ENCODE assay signal across 9 cellular contexts in the genomic region with DNA sequence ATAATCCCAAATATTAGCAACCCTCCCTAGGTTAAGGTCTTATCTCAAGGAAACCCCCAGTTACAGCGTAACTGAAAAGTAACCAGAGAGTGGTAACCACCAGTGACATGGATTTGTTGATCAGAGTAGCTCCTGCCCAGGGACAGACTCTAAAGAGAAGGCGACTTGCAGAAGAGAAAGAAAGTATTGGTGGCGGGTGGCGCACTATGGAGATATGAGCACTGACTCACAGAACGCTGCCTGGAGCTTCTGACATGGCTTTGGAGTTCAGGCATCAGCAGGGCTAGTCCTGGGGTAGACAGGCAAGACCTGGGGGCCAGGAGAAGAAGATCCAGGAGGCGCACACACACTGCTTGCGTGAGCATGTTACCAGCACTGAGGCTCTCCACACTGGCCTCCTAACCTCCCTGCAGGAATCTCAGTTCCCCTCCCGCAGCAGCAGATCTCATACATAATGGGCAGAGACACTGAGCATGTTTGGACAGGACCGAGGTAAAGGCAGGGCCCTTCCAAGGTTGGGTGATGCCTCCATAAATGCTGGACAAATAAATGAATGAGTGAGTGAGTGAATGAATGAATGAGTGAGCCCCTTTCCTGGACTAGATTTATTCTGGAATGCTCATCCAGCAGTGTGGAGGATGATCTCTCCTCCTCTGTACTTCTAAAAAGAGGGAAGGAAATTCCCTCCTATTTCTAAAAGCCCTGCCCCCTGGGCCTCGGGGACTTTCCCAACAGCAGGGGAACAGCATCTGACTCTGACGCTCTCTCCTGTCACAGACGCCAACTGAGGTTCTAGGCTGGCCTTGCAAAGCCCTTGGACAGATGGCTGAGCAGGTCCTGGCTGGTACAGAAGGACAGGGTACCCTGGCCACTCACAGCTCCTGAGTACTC.
DNase-seq lines count a peak whose midpoint lies in the region; ATAC-seq and TF ChIP-seq lines count a peak whose summit lies in the region.
"Had no signal": no experiment of that assay in that cellular context is flagged by ENCODE, and none has a peak within 500 bp of the region (broad histone marks: within the 10 kb centered on the region; RNA-seq: fewer than 3 reads in every experiment).

No MANE protein-coding gene starts in this region.

- TF ChIP-seq CTCF in CD4-positive, alpha-beta T cell (IDR thresholded peaks at IDR 0.05) = no peak
- TF ChIP-seq CTCF in HFFc6 (IDR thresholded peaks at IDR 0.05) = no peak
- no peak for TF ChIP-seq CTCF in natural killer cell (IDR thresholded peaks at IDR 0.05)
- no peak for TF ChIP-seq CTCF in SK-N-SH (IDR thresholded peaks at IDR 0.05)

- no peaks in the 10 kb centered on the region for H3K9me2 ChIP-seq in SK-N-SH

- POLR2A ChIA-PET in CD4-positive, alpha-beta T cell (lab: Charles Lee) = no interaction called here
- POLR2A ChIA-PET in SK-N-SH (lab: Yijun Ruan, JAX) = no interaction called here

- no peak for DNase-seq in CD4-positive, alpha-beta T cell
- no peak for DNase-seq in HFFc6
- peak; percentile 23 for DNase-seq in dermis blood vessel endothelial cell
- DNase-seq in natural killer cell = no peak
- DNase-seq in SKM-1 treated with dmso at 0.1 percent for 144 hours (lab: John Stamatoyannopoulos, UW; ENCODE audit: unreplicated experiment) = no peak
- DNase-seq in SK-N-SH = no peak
- DNase-seq in NCI-H2227 treated with DMSO at 0.1 percent for 48 hours (lab: John Stamatoyannopoulos, UW) = no peak
- DNase-seq in NCI-H1417 treated with DMSO at 0.1 percent for 48 hours (lab: John Stamatoyannopoulos, UW) = no peak

- TF ChIP-seq RAD21 in SK-N-SH (IDR thresholded peaks at IDR 0.05; ENCODE audit: low read length) = no peak

- H3F3A ChIP-seq in SK-N-SH (replicated peaks; ENCODE audit: insufficient read depth) = peaks cover 12% of the 10 kb centered on the region

- no peak overlapping the region for H2AFZ ChIP-seq in SK-N-SH (ENCODE audit: low read depth)

- intact Hi-C loops in CD4-positive, alpha-beta T cell (cut with DNase I, micrococcal nuclease) = no loop called here
- intact Hi-C loops in natural killer cell (cut with micrococcal nuclease) = no loop called here

- no peak overlapping the region for H3K27ac ChIP-seq in CD4-positive, alpha-beta T cell (ENCODE audit: low read depth, low read length)
- H3K27ac ChIP-seq in SK-N-SH (ENCODE audit: low read depth in 2 of 2, low read length in 1 of 2) = no peak overlapping the region
- H3K27ac ChIP-seq: ovary had no signal

- no peak overlapping the region for H3K4me3 ChIP-seq in SK-N-SH (ENCODE audit: low read depth in 2 of 2, low read length in 1 of 2)
- H3K4me3 ChIP-seq: ovary had no signal

- WGBS in SK-N-SH (ENCODE audit: low lambda C conversion rate) = 88% methylated on average over 12 of the region's 12 CpGs

- H3K9ac ChIP-seq in SK-N-SH = no peak overlapping the region

- no peaks in the 10 kb centered on the region for H3K9me3 Mint-ChIP-seq in CD4-positive, alpha-beta T cell
- H3K9me3 Mint-ChIP-seq in HFFc6 (no peaks in the 10 kb centered on the region), natural killer cell (no peaks in the 10 kb centered on the region)

- H3K27me3 ChIP-seq in CD4-positive, alpha-beta T cell (ENCODE audit: control insufficient read depth, insufficient read depth, low read length) = no peaks in the 10 kb centered on the region
- no peaks in the 10 kb centered on the region for H3K27me3 ChIP-seq in SK-N-SH (ENCODE audit: insufficient read depth)
- H3K27me3 ChIP-seq: ovary had no signal

- H3K4me3 Mint-ChIP-seq in CD4-positive, alpha-beta T cell = no peak overlapping the region
- H3K4me3 Mint-ChIP-seq in HFFc6 (0 out of 2 replicates have a peak overlapping the region, but pooled peaks have one; percentile 24), natural killer cell (no peak overlapping the region)

- ATAC-seq in CD4-positive, alpha-beta T cell (ENCODE audit: poor library complexity) = no peak
- ATAC-seq in natural killer cell = peak; percentile 24 to 57 (median 56)

- H3K4me1 ChIP-seq in SK-N-SH (ENCODE audit: control insufficient read depth in 1 of 2, insufficient read depth in 2 of 2, low read depth in 1 of 2, low read length in 1 of 2) = peaks cover 0 to 16% of the 10 kb centered on the region in 2 experiments

- peaks cover 45% of the 10 kb centered on the region for H3K4me1 Mint-ChIP-seq in CD4-positive, alpha-beta T cell (ENCODE audit: low read depth)
- H3K4me1 Mint-ChIP-seq in HFFc6 (ENCODE audit: low read depth) = peaks cover 76% of the 10 kb centered on the region
- peaks cover 50 to 58% of the 10 kb centered on the region in 2 donors for H3K4me1 Mint-ChIP-seq in natural killer cell

- H3K79me2 ChIP-seq in SK-N-SH (ENCODE audit: insufficient read depth) = peaks cover 91% of the 10 kb centered on the region

- H3K4me2 ChIP-seq in SK-N-SH = no peak overlapping the region

- H3K27ac Mint-ChIP-seq in CD4-positive, alpha-beta T cell = peak overlapping the region; percentile 78
- H3K27ac Mint-ChIP-seq in HFFc6 (peak overlapping the region; percentile 85), natural killer cell (peak overlapping the region; percentile 19 to 57)

- CTCF ChIA-PET in CD4-positive, alpha-beta T cell (lab: Charles Lee) = no interaction called here
- CTCF ChIA-PET in SK-N-SH (lab: Yijun Ruan, JAX) = no interaction called here

- peaks cover 15 to 54% of the 10 kb centered on the region in 2 experiments for H3K36me3 ChIP-seq in SK-N-SH (replicated peaks in 1 of 2; ENCODE audit: control insufficient read depth in 1 of 2, insufficient read depth in 2 of 2, low read length in 1 of 2)
- H3K36me3 ChIP-seq: ovary had no signal

- no peak for TF ChIP-seq EP300 in SK-N-SH (IDR thresholded peaks at IDR 0.05; ENCODE audit: borderline replicate concordance in 1 of 2, low read depth in 1 of 2, low read length in 1 of 2)

- no peaks in the 10 kb centered on the region for H3K9me3 ChIP-seq in CD4-positive, alpha-beta T cell (ENCODE audit: control insufficient read depth, low read length)
- no peaks in the 10 kb centered on the region for H3K9me3 ChIP-seq in SK-N-SH
- H3K9me3 ChIP-seq: ovary had no signal

- peaks cover 89% of the 10 kb centered on the region for H4K20me1 ChIP-seq in SK-N-SH (ENCODE audit: insufficient read depth)

- peaks cover 78% of the 10 kb centered on the region for H3K36me3 Mint-ChIP-seq in CD4-positive, alpha-beta T cell (ENCODE audit: low read depth)
- H3K36me3 Mint-ChIP-seq in HFFc6 (ENCODE audit: low read depth) = peaks cover 65% of the 10 kb centered on the region
- no peaks in the 10 kb centered on the region for H3K36me3 Mint-ChIP-seq in natural killer cell

- H3K27me3 Mint-ChIP-seq in CD4-positive, alpha-beta T cell = no peaks in the 10 kb centered on the region
- H3K27me3 Mint-ChIP-seq in HFFc6 (ENCODE audit: insufficient read depth) (peaks cover 7% of the 10 kb centered on the region), natural killer cell (ENCODE audit: low read depth in 2 of 2) (no peaks in the 10 kb centered on the region)

TF ChIP-seq in SK-N-SH, 30 proteins besides CTCF, POLR2A, EP300 and RAD21:
- TF ChIP-seq MEF2A (IDR thresholded peaks at IDR 0.05; ENCODE audit: borderline replicate concordance, low read depth) (no peak), YY1 (IDR thresholded peaks at IDR 0.05; ENCODE audit: low read depth) (no peak), TEAD4 (IDR thresholded peaks at IDR 0.05; ENCODE audit: borderline replicate concordance, insufficient read depth) (no peak)
